Comparison of ENCODE assay signal across 20 cellular contexts in the genomic region with DNA sequence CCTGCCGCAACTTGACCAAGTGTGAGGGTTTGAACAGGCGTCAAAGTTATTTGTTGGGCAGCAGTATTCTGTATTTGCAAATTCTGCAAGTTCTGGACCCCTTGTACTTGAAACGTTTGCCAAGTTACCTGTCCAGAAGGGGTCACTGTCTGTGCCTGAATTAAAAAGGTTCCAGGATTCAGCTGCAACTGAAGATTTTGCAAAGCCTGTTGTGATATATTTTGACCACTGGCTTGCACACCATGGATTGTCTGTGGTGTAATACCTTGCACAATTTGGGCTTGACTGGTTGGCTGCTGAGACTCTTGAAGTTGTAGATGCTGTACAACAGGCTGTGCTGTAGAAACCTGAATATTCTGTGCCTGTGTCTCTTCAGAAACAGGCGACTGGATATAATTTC. TPM values are rescaled to one million over a fixed set of nuclear protein-coding genes. Genes with fewer than 3 reads are reported as not detected.
A peak's percentile ranks its signal among the peaks of the same experiment; 100 is the strongest.
DNase-seq lines count a peak whose midpoint lies in the region; ATAC-seq, FAIRE-seq and TF ChIP-seq lines count a peak whose summit lies in the region.
"Had no signal": no experiment of that assay in that cellular context is flagged by ENCODE, and none has a peak within 500 bp of the region (broad histone marks: within the 10 kb centered on the region; RNA-seq: fewer than 3 reads in every experiment).

No MANE protein-coding gene starts in this region.

- intact Hi-C loops in GM12878 (cut with micrococcal nuclease; ENCODE audit: unreplicated experiment): loop anchor here (10.0 kb wide), 1 partner anchor 390 kb away; no protein-coding TSS in a partner anchor

- H3K4me2 ChIP-seq in GM12878 (ENCODE audit: control insufficient read depth, insufficient read depth) (no peak overlapping the region), trophoblast cell (ENCODE audit: low read length) (no peak overlapping the region)

- no peak overlapping the region for H2BK5ac ChIP-seq in trophoblast cell (ENCODE audit: low read depth, low read length, poor library complexity)

- no peak for TF ChIP-seq EP300 in GM12878 (IDR thresholded peaks at IDR 0.05; ENCODE audit: borderline replicate concordance in 1 of 2, control insufficient read depth in 1 of 2, low read depth in 2 of 2, low read length in 2 of 2)

- H3K4me1 ChIP-seq in GM12878 (ENCODE audit: control insufficient read depth, insufficient read depth, low read length): 0 out of 2 replicates have a peak, but pooled peaks cover 3% of the 10 kb centered on the region
- peaks cover 2% of the 10 kb centered on the region in 2 experiments for H3K4me1 ChIP-seq in trophoblast cell (ENCODE audit: control insufficient read depth in 1 of 2, insufficient read depth in 2 of 2, low read length in 2 of 2)

- no peak overlapping the region for H3K27ac ChIP-seq in GM12878 (ENCODE audit: control insufficient read depth, insufficient read depth)
- H3K27ac ChIP-seq in trophoblast cell (ENCODE audit: low read depth, low read length): no peak overlapping the region
- H3K27ac ChIP-seq in coronary artery: no peak overlapping the region
- H3K27ac ChIP-seq: RWPE1, skin epidermis, tibial nerve had no signal

- H2AFZ ChIP-seq in GM12878 (ENCODE audit: control insufficient read depth, low read depth, low read length) (no peak overlapping the region), trophoblast cell (ENCODE audit: insufficient read depth, low read length, poor library complexity) (no peak overlapping the region)

- H3K4me3 ChIP-seq in GM12878 (no peak overlapping the region; the same call in 1 of the 2 replicates), trophoblast cell (ENCODE audit: low read depth, low read length) (no peak overlapping the region), coronary artery (no peak overlapping the region)
- H3K4me3 ChIP-seq: skin epidermis, tibial nerve had no signal

- no peak overlapping the region for H3K23ac ChIP-seq in trophoblast cell (ENCODE audit: low read length)

- no peak overlapping the region for H2BK12ac ChIP-seq in trophoblast cell (ENCODE audit: low read length)

- H3K9me3 ChIP-seq in GM12878 (replicated peaks; ENCODE audit: control insufficient read depth, insufficient read depth, low read length): no peaks in the 10 kb centered on the region; the same call in none of the 3 replicates
- H3K9me3 ChIP-seq in trophoblast cell (ENCODE audit: insufficient read depth, low read depth, low read length): no peaks in the 10 kb centered on the region
- H3K9me3 ChIP-seq: tibial nerve had no signal

- no peak for TF ChIP-seq POLR2A in GM12878 (IDR thresholded peaks at IDR 0.05; ENCODE audit: low read depth, low read length)

- H3K9ac ChIP-seq in GM12878 (ENCODE audit: control insufficient read depth, insufficient read depth, low read length): no peak overlapping the region
- H3K9ac ChIP-seq in trophoblast cell (ENCODE audit: low read length): no peak overlapping the region

- peaks cover 99% of the 10 kb centered on the region for H3K79me2 ChIP-seq in GM12878 (ENCODE audit: control insufficient read depth, insufficient read depth, low read length)
- peaks cover 11% of the 10 kb centered on the region for H3K79me2 ChIP-seq in trophoblast cell (ENCODE audit: control insufficient read depth, insufficient read depth, low read length, poor library complexity)

- no peak overlapping the region for H3K14ac ChIP-seq in trophoblast cell (ENCODE audit: low read length)

- in situ Hi-C loops in GM12878 (cut with MboI): no loop called here

- H4K8ac ChIP-seq in trophoblast cell (ENCODE audit: low read depth, low read length): no peak overlapping the region

- H3K36me3 ChIP-seq in GM12878 (ENCODE audit: control insufficient read depth in 2 of 2, insufficient read depth in 2 of 2, low read length in 1 of 2): peaks cover 7 to 25% of the 10 kb centered on the region in 2 experiments
- peaks cover 5 to 21% of the 10 kb centered on the region in 2 experiments for H3K36me3 ChIP-seq in trophoblast cell (ENCODE audit: control insufficient read depth in 1 of 2, insufficient read depth in 2 of 2, low read length in 2 of 2)

- no peak overlapping the region for H2AK5ac ChIP-seq in trophoblast cell (ENCODE audit: low read length)

- CTCF ChIA-PET in GM12878 (lab: Yijun Ruan, JAX): interaction anchor here (0.7 to 1.3 kb wide), 3 partner anchors 10 to 124 kb away, joined by 4 read pairs; no protein-coding TSS in a partner anchor

- peak; percentile 7 for ATAC-seq in GM12878
- no peak for ATAC-seq in activated CD4-positive, CD25-positive, alpha-beta regulatory T cell treated with anti-CD3 and anti-CD28 coated beads, Interleukin-2, amount 50 U/mL, for 24 hours
- ATAC-seq: effector memory CD8-positive, alpha-beta T cell; stimulated activated naive B cell treated with anti-CD40 and anti-IgM and Interleukin-4, amounts not matched to agents 10 μg/mL and 1 μg/mL and 100 μg/mL, for 72 hours had no signal

- H4K20me1 ChIP-seq in GM12878 (ENCODE audit: control insufficient read depth, insufficient read depth): peaks cover 3% of the 10 kb centered on the region; the same call in 1 of the 2 replicates

- no peak for FAIRE-seq in GM12878 (lab: Jason Lieb, UNC)

- H4K91ac ChIP-seq in trophoblast cell (ENCODE audit: low read depth, low read length): no peak overlapping the region

- SMC1A ChIA-PET in GM12878 (lab: Charles Lee; ENCODE audit: uncharacterized antibody, unreplicated experiment): no interaction called here

- H3K4ac ChIP-seq in trophoblast cell (ENCODE audit: low read depth, low read length): peak overlapping the region; percentile 65

- RAD21 ChIA-PET in GM12878 (lab: Charles Lee; ENCODE audit: unreplicated experiment): interaction anchor here (0.7 kb wide), 1 partner anchor 386 kb away, joined by 3 read pairs; no protein-coding TSS in a partner anchor

- no peaks in the 10 kb centered on the region for H3K27me3 ChIP-seq in GM12878 (replicated peaks in 1 of 2; ENCODE audit: control insufficient read depth in 2 of 2, insufficient read depth in 2 of 2, low read length in 1 of 2)
- H3K27me3 ChIP-seq in trophoblast cell (ENCODE audit: insufficient read depth, low read length): no peaks in the 10 kb centered on the region
- H3K27me3 ChIP-seq: tibial nerve had no signal

- 33% methylated on average over 4 of the region's 4 CpGs for WGBS in GM12878 (ENCODE audit: insufficient coverage, insufficient replicate concordance, low lambda C conversion rate, missing lambda C conversion rate)
- no CpG with 5 or more reads among the region's 4 CpGs for WGBS in trophoblast cell (ENCODE audit: extremely low coverage, insufficient coverage, insufficient read length)

- BruUV-seq in GM12878 (replicated peaks; lab: Mats Ljungman, UMichigan): no TSS peak

- no peak overlapping the region for H2BK120ac ChIP-seq in trophoblast cell (ENCODE audit: insufficient read depth, low read length, poor library complexity)

- no peak overlapping the region for H3K18ac ChIP-seq in trophoblast cell (ENCODE audit: low read length)

- TF ChIP-seq CTCF in GM12878 (IDR thresholded peaks at IDR 0.05 in 2 of 3, conservative IDR thresholded peaks at IDR 0.05 in 1 of 3; ENCODE audit: control insufficient read depth in 2 of 3, extremely low read depth in 1 of 3, insufficient read depth in 1 of 3, low read depth in 3 of 3, low read length in 3 of 3) (0 out of 6 replicates have a peak, but pooled peaks of 1 of the 3 experiments have one; percentile 9), coronary artery (IDR thresholded peaks at IDR 0.05) (no peak)

- H3K79me1 ChIP-seq in trophoblast cell (ENCODE audit: low read length): no peaks in the 10 kb centered on the region

- 0 out of 2 replicates have a peak, but pooled peaks have one; percentile 17 for TF ChIP-seq RAD21 in GM12878 (IDR thresholded peaks at IDR 0.05; ENCODE audit: insufficient read depth, low read depth, low read length)

- DNase-seq in SIG-M5 treated with dmso at 0.1 percent for 504 hours (lab: John Stamatoyannopoulos, UW; ENCODE audit: unreplicated experiment): peak; percentile 55
- DNase-seq in SIG-M5 (lab: John Stamatoyannopoulos, UW): no peak
- DNase-seq in MV-4-11 (lab: John Stamatoyannopoulos, UW): peak; percentile 20
- DNase-seq in GM12878 (ENCODE audit: low read depth, low spot score): no peak
- no peak for DNase-seq in trophoblast cell
- DNase-seq in NCI-H1417 (lab: John Stamatoyannopoulos, UW): no peak
- DNase-seq in coronary artery (ENCODE audit: low spot score): no peak
- DNase-seq: activated CD4-positive, alpha-beta T cell treated with anti-CD3 and anti-CD28 coated beads, Interleukin-2, amount 10 ng/mL, durations not matched to agents 24 days and 14 days; activated naive CD8-positive, alpha-beta T cell treated with anti-CD3 and anti-CD28 coated beads for 36 hours; effector memory CD8-positive, alpha-beta T cell; foreskin melanocyte; Karpas-422; NCI-H2029; NCI-H524 treated with DMSO at 0.1 percent for 48 hours; stimulated activated naive B cell treated with anti-CD40 and anti-IgM and Interleukin-4, amounts not matched to agents 10 μg/mL and 1 μg/mL and 100 μg/mL, for 72 hours; T1000 had no signal

- POLR2A ChIA-PET in GM12878 (lab: Charles Lee): no interaction called here

- H4K12ac ChIP-seq in trophoblast cell (ENCODE audit: low read depth, low read length): no peak overlapping the region

TF ChIP-seq in GM12878, 131 proteins besides CTCF, POLR2A, EP300 and RAD21 (continues in another document):
- no peak for TF ChIP-seq CBX3 (IDR thresholded peaks at IDR 0.05; ENCODE audit: borderline replicate concordance, low read depth)
- no peak for TF ChIP-seq YBX1 (IDR thresholded peaks at IDR 0.05)
- no peak for TF ChIP-seq IKZF1 (conservative IDR thresholded peaks at IDR 0.05)
- no peak for TF ChIP-seq NR2C2 (IDR thresholded peaks at IDR 0.05; ENCODE audit: borderline replicate concordance, control insufficient read depth, insufficient read length, low read depth)
- TF ChIP-seq HDAC2 (IDR thresholded peaks at IDR 0.05): no peak
- TF ChIP-seq NR2F1 (conservative IDR thresholded peaks at IDR 0.05): no peak

RNA-seq across cellular contexts. Expression of a gene that starts 10.2 kb away (rescaled TPM):
- 171 and 179 TPM in 2 replicates for total RNA-seq in GM12878 (2013; cell fraction: nucleolus; rRNA removed)
- total RNA-seq in GM12878 (2014; rRNA removed) (81.8 and 82.6 TPM in 2 replicates), GM12878 (2014; rRNA removed; fragmentation: Illumina TruSeq; extraction: Trizol) (85.2 and 87.6 TPM in 2 replicates), GM12878 (2021) (70.7 and 74.8 TPM in 2 replicates)
- polyA plus RNA-seq in GM12878 (2011; ENCODE audit: low read depth): 17.5 TPM
- polyA plus RNA-seq in GM12878 (2011; rRNA removed) (71.0 and 94.6 TPM in 2 replicates), GM12878 (2014; fragmentation: Illumina TruSeq; extraction: Trizol) (62.3 and 80.9 TPM in 2 replicates), GM12878 (2014; fragmentation: Nextera tagmentation; extraction: Ambion mirVana) (10 to 100 TPM in 1 of 2 experiments, 1 to 10 TPM in 1; 9.9 to 12.2 TPM), GM12878 (2014; rRNA removed) (42.4 TPM in 2 replicates), GM12878 (2016; fragmentation: Nextera tagmentation; extraction: Ambion mirVana) (10 to 100 TPM; 35.8 to 36.2 TPM)
- 31.1 and 34.6 TPM in 2 replicates for polyA plus RNA-seq in GM12878 (2011; cell fraction: cytosol; rRNA removed)
- polyA plus RNA-seq in GM12878 (2011; cell fraction: nucleus; rRNA removed): 36.5 and 43.8 TPM in 2 replicates
- 19.5 and 25.2 TPM in 2 replicates for polyA plus RNA-seq in GM12878 (2012)
- polyA minus RNA-seq in GM12878 (2011; rRNA and poly(A)+ RNA removed): 114 and 144 TPM in 2 replicates
- polyA minus RNA-seq in GM12878 (2011; cell fraction: cytosol; rRNA and poly(A)+ RNA removed): 35.6 and 37.4 TPM in 2 replicates
- 87.9 and 121 TPM in 2 replicates for polyA minus RNA-seq in GM12878 (2011; cell fraction: nucleus; rRNA and poly(A)+ RNA removed)
- polyA plus RNA-seq in trophoblast cell (2013): 65.0 and 66.3 TPM in 2 replicates

Comparison
In these comparisons a context has a peak if more than half of its experiments do, and no peak if none do; other contexts are left out.
1. DNase-seq: peak in SIG-M5 treated with dmso at 0.1 percent for 504 hours (single experiment) and MV-4-11 (single experiment); none in SIG-M5 (single experiment), GM12878 (single experiment), trophoblast cell (0 of 2), NCI-H1417 (0 of 3) and coronary artery (single experiment).